ENCODE assay signal across 1 cellular context in the genomic region with DNA sequence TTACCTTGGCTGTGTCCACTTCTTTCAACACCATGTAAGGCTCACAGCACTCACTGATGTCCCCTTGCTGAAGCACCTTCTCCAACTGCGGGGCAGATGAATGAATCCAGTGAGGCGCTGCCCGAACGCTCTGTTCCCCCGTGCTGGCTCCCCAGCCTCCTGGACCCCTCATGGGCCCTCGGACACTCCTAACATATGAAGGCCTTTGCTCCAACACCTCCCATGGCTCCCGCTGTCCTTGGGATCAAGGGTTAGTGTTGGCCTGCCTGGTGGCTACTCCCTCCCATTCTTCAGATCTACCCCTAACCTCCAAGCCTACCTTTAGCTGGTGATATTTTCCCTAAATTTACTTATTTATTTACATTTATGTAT.
TF ChIP-seq lines count a peak whose summit lies in the region.

No MANE protein-coding gene starts in this region.

TF ChIP-seq in HepG2, 621 proteins besides CTCF, POLR2A, EP300 and RAD21 (continued from another document):
- TF ChIP-seq, protein P1, sequence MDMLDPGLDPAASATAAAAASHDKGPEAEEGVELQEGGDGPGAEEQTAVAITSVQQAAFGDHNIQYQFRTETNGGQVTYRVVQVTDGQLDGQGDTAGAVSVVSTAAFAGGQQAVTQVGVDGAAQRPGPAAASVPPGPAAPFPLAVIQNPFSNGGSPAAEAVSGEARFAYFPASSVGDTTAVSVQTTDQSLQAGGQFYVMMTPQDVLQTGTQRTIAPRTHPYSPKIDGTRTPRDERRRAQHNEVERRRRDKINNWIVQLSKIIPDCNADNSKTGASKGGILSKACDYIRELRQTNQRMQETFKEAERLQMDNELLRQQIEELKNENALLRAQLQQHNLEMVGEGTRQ (IDR thresholded peaks at IDR 0.05; ENCODE audit: low read depth, low read length) = no peak
- TF ChIP-seq, protein P1 (CRISPR knock-in tag; IDR thresholded peaks at IDR 0.05; ENCODE audit: borderline replicate concordance) = no peak
- peak; percentile 18; the same call in 1 of the 2 replicates for TF ChIP-seq SSRP1 (CRISPR knock-in tag; IDR thresholded peaks at IDR 0.05)
- 0 out of 2 replicates have a peak, but pooled peaks have one; percentile 14 for TF ChIP-seq BORCS8-MEF2B (CRISPR knock-in tag; IDR thresholded peaks at IDR 0.05)
- 0 out of 2 replicates have a peak, but pooled peaks have one; percentile 12 for TF ChIP-seq ZNF782 (CRISPR knock-in tag; IDR thresholded peaks at IDR 0.05; ENCODE audit: borderline replicate concordance)
- 0 out of 2 replicates have a peak, but pooled peaks have one; percentile 8 for TF ChIP-seq PAF1 (CRISPR knock-in tag; IDR thresholded peaks at IDR 0.05)
- TF ChIP-seq RFX1 (IDR thresholded peaks at IDR 0.05) = no peak
- TF ChIP-seq ZNF790 (CRISPR knock-in tag; IDR thresholded peaks at IDR 0.05; ENCODE audit: borderline replicate concordance) = no peak
- TF ChIP-seq FUBP1 (CRISPR knock-in tag; IDR thresholded peaks at IDR 0.05; ENCODE audit: borderline replicate concordance) = no peak
- peak; percentile 72 for TF ChIP-seq ZMYM3 (CRISPR knock-in tag; IDR thresholded peaks at IDR 0.05)
- peak; percentile 3; the same call in 1 of the 2 replicates for TF ChIP-seq ZBTB33 (CRISPR knock-in tag; IDR thresholded peaks at IDR 0.05)
- no peak for TF ChIP-seq NONO (IDR thresholded peaks at IDR 0.05)
- TF ChIP-seq NONO (CRISPR knock-in tag; conservative IDR thresholded peaks at IDR 0.05) = 0 out of 2 replicates have a peak, but pooled peaks have one; percentile 3
- 0 out of 2 replicates have a peak, but pooled peaks have one; percentile 38 for TF ChIP-seq POLR2AphosphoS5 (IDR thresholded peaks at IDR 0.05; ENCODE audit: low read depth, low read length)
- 0 out of 2 replicates have a peak, but pooled peaks have one; percentile 3 for TF ChIP-seq IRF2 (CRISPR knock-in tag; IDR thresholded peaks at IDR 0.05)
- TF ChIP-seq, protein P2, sequence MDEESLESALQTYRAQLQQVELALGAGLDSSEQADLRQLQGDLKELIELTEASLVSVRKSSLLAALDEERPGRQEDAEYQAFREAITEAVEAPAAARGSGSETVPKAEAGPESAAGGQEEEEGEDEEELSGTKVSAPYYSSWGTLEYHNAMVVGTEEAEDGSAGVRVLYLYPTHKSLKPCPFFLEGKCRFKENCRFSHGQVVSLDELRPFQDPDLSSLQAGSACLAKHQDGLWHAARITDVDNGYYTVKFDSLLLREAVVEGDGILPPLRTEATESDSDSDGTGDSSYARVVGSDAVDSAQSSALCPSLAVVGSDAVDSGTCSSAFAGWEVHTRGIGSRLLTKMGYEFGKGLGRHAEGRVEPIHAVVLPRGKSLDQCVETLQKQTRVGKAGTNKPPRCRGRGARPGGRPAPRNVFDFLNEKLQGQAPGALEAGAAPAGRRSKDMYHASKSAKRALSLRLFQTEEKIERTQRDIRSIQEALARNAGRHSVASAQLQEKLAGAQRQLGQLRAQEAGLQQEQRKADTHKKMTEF (CRISPR knock-in tag; IDR thresholded peaks at IDR 0.05) = no peak
- peak; percentile 28; the same call in 1 of the 2 replicates for TF ChIP-seq BCL3 (CRISPR knock-in tag; IDR thresholded peaks at IDR 0.05)
- no peak for TF ChIP-seq CBFB (CRISPR knock-in tag; IDR thresholded peaks at IDR 0.05)
- no peak for TF ChIP-seq CERS6 (CRISPR knock-in tag; IDR thresholded peaks at IDR 0.05)
TF ChIP-seq in HepG2: peak in this region for 23.
